27 cellular contexts compared by ENCODE assay signal in genomic region chr6:22845467-22845866, GRCh38.
"Had no signal": no experiment of that assay in that cellular context is flagged by ENCODE, and none has a peak within 500 bp of the region (broad histone marks: within the 10 kb centered on the region; RNA-seq: fewer than 3 reads in every experiment).

No MANE protein-coding gene starts in this region.

- H3K36me3 ChIP-seq: pancreas, prostate gland, right atrium auricular region, right lobe of liver, thyroid gland, transverse colon, upper lobe of left lung, vagina had no signal

- H3K27ac ChIP-seq: pancreas, prostate gland, right atrium auricular region, right lobe of liver, testis, thyroid gland, transverse colon, upper lobe of left lung, vagina had no signal

- ATAC-seq: left cardiac atrium; left lobe of liver; mucosa of descending colon; naive thymus-derived CD4-positive, alpha-beta T cell; natural killer cell treated with Interleukin-12 subunit alpha and Interleukin-12 subunit beta and Interleukin-15 and Interleukin-18, amount 100 ng/mL, for 72 hours; pancreas; right lobe of liver; stimulated activated memory B cell treated with anti-CD40 and anti-IgM and Interleukin-4, amounts not matched to agents 10 μg/mL and 1 μg/mL and 100 μg/mL, for 72 hours; stimulated activated naive CD8-positive, alpha-beta T cell treated with anti-CD3 and anti-CD28 coated beads, Interleukin-15, amount 100 ng/mL, for 72 hours had no signal

- H3K27me3 ChIP-seq: pancreas, right atrium auricular region, right lobe of liver, testis, thyroid gland, transverse colon, upper lobe of left lung, vagina had no signal

- H3K9me3 ChIP-seq: mucosa of descending colon, pancreas, prostate gland, right atrium auricular region, right lobe of liver, testis, thyroid gland, transverse colon, upper lobe of left lung, vagina had no signal

- DNase-seq: hippocampal formation; kidney glomerular epithelial cell; left cardiac atrium; midbrain; mucosa of descending colon; naive thymus-derived CD4-positive, alpha-beta T cell; pancreas; posterior cingulate gyrus; right lobe of liver; stimulated activated CD4-positive, alpha-beta T cell treated with anti-CD3 and anti-CD28 coated beads, Interleukin-1b, Interleukin-23, amount 100 ng/mL, for 48 hours; stimulated activated CD4-positive, alpha-beta T cell treated with anti-CD3 and anti-CD28 coated beads, Interleukin-2, amount 100 ng/mL, for 48 hours; stimulated activated CD4-positive, alpha-beta T cell treated with anti-CD3 and anti-CD28 coated beads, Interleukin-4, amount 100 ng/mL, for 4 hours; stimulated activated CD8-positive, alpha-beta memory T cell treated with anti-CD3 and anti-CD28 coated beads, Interleukin-4, amount 100 ng/mL, for 48 hours; stimulated activated naive CD4-positive, alpha-beta T cell treated with Interleukin-2 at 50 U/mL for 16 hours; stimulated activated naive CD8-positive, alpha-beta T cell treated with anti-CD3 and anti-CD28 coated beads, Interleukin-15, amount 100 ng/mL, for 72 hours; testis; thyroid gland; transverse colon; upper lobe of left lung had no signal

- H3K4me2 ChIP-seq: smooth muscle cell had no signal

- H3K4me1 ChIP-seq: pancreas, prostate gland, right atrium auricular region, right lobe of liver, testis, thyroid gland, transverse colon, upper lobe of left lung, vagina had no signal

- H3K4me3 ChIP-seq: lung, mucosa of descending colon, pancreas, prostate gland, right atrium auricular region, right lobe of liver, smooth muscle cell, testis, thyroid gland, transverse colon, upper lobe of left lung, vagina had no signal
